In the genomic region with DNA sequence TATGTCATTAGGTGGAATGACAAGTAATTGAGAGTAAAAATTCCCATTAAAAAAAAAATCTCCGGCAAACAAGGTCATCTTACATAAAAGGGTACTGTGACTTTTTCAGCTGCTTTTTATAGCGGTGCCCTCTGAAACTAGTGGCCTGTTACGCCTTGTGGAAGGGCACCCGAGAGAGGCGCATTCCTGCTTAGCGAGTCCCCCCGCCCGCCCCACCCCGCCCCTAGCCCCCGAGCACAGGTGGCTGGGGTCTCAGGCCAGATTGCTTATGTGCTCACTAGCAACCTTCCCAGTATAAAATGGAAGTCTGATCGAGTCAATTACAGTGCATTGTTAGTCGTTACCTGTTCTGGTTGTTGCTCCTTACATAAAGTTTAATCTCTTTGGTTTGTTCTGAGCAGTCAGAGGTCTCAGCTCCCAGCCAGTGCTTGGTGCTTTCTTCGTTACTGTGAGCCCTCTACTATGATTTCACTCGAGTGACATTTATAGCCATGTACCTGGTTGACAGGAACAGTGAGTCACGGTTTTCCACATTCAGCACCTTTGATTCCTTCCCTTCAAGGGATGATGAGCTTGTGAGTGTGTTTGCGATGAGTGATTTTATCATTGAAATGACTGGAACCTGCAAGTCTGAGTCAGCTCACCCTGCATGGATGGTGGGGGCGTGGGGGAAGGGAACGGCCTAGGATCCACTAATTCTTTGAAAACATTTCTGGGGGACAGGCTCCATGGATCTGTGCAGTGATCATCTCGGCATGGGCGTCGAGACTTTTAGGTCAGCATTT, we compare ENCODE assay signal across 11 cellular contexts. TPM values are rescaled to one million over a fixed set of nuclear protein-coding genes. Genes with fewer than 3 reads are reported as not detected.
DNase-seq lines count a peak whose midpoint lies in the region; ATAC-seq, FAIRE-seq and TF ChIP-seq lines count a peak whose summit lies in the region.
"Had no signal": no experiment of that assay in that cellular context is flagged by ENCODE, and none has a peak within 500 bp of the region (broad histone marks: within the 10 kb centered on the region; RNA-seq: fewer than 3 reads in every experiment).

No MANE protein-coding gene starts in this region.

- H3K27ac ChIP-seq in astrocyte (ENCODE audit: low read depth, low read length), result no peak overlapping the region
- no peak overlapping the region for H3K27ac ChIP-seq in neural progenitor cell
- H3K27ac ChIP-seq: BLaER1 had no signal

- H3K4me1 Mint-ChIP-seq in astrocyte (ENCODE audit: low read depth, unreplicated experiment) (peaks cover 9% of the 10 kb centered on the region), neural progenitor cell (peaks cover 38% of the 10 kb centered on the region)

- peak overlapping the region; percentile 19 for H3K4me2 ChIP-seq in astrocyte (ENCODE audit: low read length)
- peak overlapping the region; percentile 2 for H3K4me2 ChIP-seq in neural progenitor cell
- H3K4me2 ChIP-seq: BLaER1 had no signal

- H4K20me1 ChIP-seq in astrocyte (ENCODE audit: insufficient read depth, low read length) (no peaks in the 10 kb centered on the region), neural progenitor cell (ENCODE audit: low read depth) (no peaks in the 10 kb centered on the region)
- H4K20me1 ChIP-seq: BLaER1 had no signal

- H3K79me2 ChIP-seq in astrocyte (ENCODE audit: insufficient read depth, low read length) (no peaks in the 10 kb centered on the region), neural progenitor cell (ENCODE audit: low read depth) (no peaks in the 10 kb centered on the region)

- H3K4me3 ChIP-seq in astrocyte (ENCODE audit: insufficient read depth, low read depth, low read length), result no peak overlapping the region
- H3K4me3 ChIP-seq in neural progenitor cell, result no peak overlapping the region
- H3K4me3 ChIP-seq: BLaER1 had no signal

- intact Hi-C loops in Right ventricle myocardium superior (cut with DNase I), result no loop called here
- intact Hi-C loops in Right ventricle myocardium inferior (cut with DNase I), result no loop called here

- H3K4me3 Mint-ChIP-seq in astrocyte (ENCODE audit: unreplicated experiment) (no peak overlapping the region), neural progenitor cell (no peak overlapping the region)

- peak overlapping the region; percentile 3 for H3K27ac Mint-ChIP-seq in astrocyte (ENCODE audit: unreplicated experiment)
- H3K27ac Mint-ChIP-seq in neural progenitor cell, result no peak overlapping the region

- no peaks in the 10 kb centered on the region for H3F3A ChIP-seq in neural progenitor cell (ENCODE audit: low read depth)

- H3K27me3 ChIP-seq in astrocyte (ENCODE audit: insufficient read depth, low read length), result peaks cover 3% of the 10 kb centered on the region
- H3K27me3 ChIP-seq in neural progenitor cell, result no peaks in the 10 kb centered on the region
- H3K27me3 ChIP-seq: BLaER1 had no signal

- peaks cover 25% of the 10 kb centered on the region for H3K27me3 Mint-ChIP-seq in astrocyte (ENCODE audit: low read depth, unreplicated experiment)
- H3K27me3 Mint-ChIP-seq in neural progenitor cell (ENCODE audit: insufficient read depth, low read depth), result no peaks in the 10 kb centered on the region

- ATAC-seq in Right ventricle myocardium superior (ENCODE audit: poor library complexity) (peak; percentile 38), Right ventricle myocardium inferior (no peak), HG03135 (IDR thresholded peaks at IDR 0.05; ENCODE audit: unreplicated experiment) (no peak)

- H3K36me3 ChIP-seq in astrocyte (ENCODE audit: insufficient read depth, low read length), result no peaks in the 10 kb centered on the region
- H3K36me3 ChIP-seq in neural progenitor cell, result no peaks in the 10 kb centered on the region
- H3K36me3 ChIP-seq: BLaER1 had no signal

- H3K9ac ChIP-seq in astrocyte (ENCODE audit: low read length) (no peak overlapping the region), neural progenitor cell (no peak overlapping the region)
- H3K9ac ChIP-seq: BLaER1 had no signal

- no peak overlapping the region for H2AFZ ChIP-seq in astrocyte (ENCODE audit: low read depth, low read length)
- no peak overlapping the region for H2AFZ ChIP-seq in neural progenitor cell (replicated peaks)

- H3K9me3 ChIP-seq in astrocyte (ENCODE audit: insufficient read depth, low read depth, low read length) (no peaks in the 10 kb centered on the region), neural progenitor cell (ENCODE audit: low read depth) (no peaks in the 10 kb centered on the region)
- H3K9me3 ChIP-seq: BLaER1 had no signal

- TF ChIP-seq CTCF in astrocyte (IDR thresholded peaks at IDR 0.05; ENCODE audit: insufficient read depth, low read depth, low read length), result no peak
- no peak for TF ChIP-seq CTCF in neural progenitor cell (IDR thresholded peaks at IDR 0.05)

- FAIRE-seq in astrocyte (lab: Jason Lieb, UNC), result no peak
- no peak for FAIRE-seq in urothelium cell line (lab: Jason Lieb, UNC)
- FAIRE-seq: colon had no signal

- DNase-seq in Right ventricle myocardium superior, result no peak
- DNase-seq in Right ventricle myocardium inferior (ENCODE audit: missing footprints), result no peak
- DNase-seq in astrocyte (ENCODE audit: low read depth), result no peak
- DNase-seq in neural progenitor cell (ENCODE audit: low spot score), result peak; percentile 28
- DNase-seq in urothelium cell line (ENCODE audit: low spot score), result peak; percentile 73
- DNase-seq in Ammon's horn (ENCODE audit: low spot score), result no peak
- no peak for DNase-seq in AML-193 (lab: John Stamatoyannopoulos, UW)
- DNase-seq: NCI-H1436 treated with DMSO at 0.1 percent for 48 hours had no signal

- H3K9me3 Mint-ChIP-seq in astrocyte (ENCODE audit: unreplicated experiment), result peaks cover 4% of the 10 kb centered on the region
- H3K9me3 Mint-ChIP-seq in neural progenitor cell, result no peaks in the 10 kb centered on the region

- H3K36me3 Mint-ChIP-seq in astrocyte (ENCODE audit: low read depth, unreplicated experiment), result peaks cover 7% of the 10 kb centered on the region
- H3K36me3 Mint-ChIP-seq in neural progenitor cell, result no peaks in the 10 kb centered on the region

- H3K4me1 ChIP-seq in astrocyte (ENCODE audit: insufficient read depth, low read length), result no peaks in the 10 kb centered on the region
- peaks cover 12% of the 10 kb centered on the region for H3K4me1 ChIP-seq in neural progenitor cell

RNA-seq across cellular contexts. Expression of a gene that starts 47.6 kb away (rescaled TPM):
- total RNA-seq in Right ventricle myocardium superior (9.4 TPM), Right ventricle myocardium inferior (12.7 TPM), astrocyte (6.8 and 7.2 TPM in 2 replicates), neural progenitor cell (ENCODE audit: low replicate concordance) (7.1 and 14.5 TPM in 2 replicates)

Comparison
In these comparisons a context has a peak if more than half of its experiments do, and no peak if none do; other contexts are left out.
1. DNase-seq: peak in neural progenitor cell (single experiment) and urothelium cell line (single experiment); none in Right ventricle myocardium superior (single experiment), Right ventricle myocardium inferior (single experiment), astrocyte (single experiment), Ammon's horn (single experiment) and AML-193 (0 of 2).